ENCODE assay signal across 14 cellular contexts in the genomic region with DNA sequence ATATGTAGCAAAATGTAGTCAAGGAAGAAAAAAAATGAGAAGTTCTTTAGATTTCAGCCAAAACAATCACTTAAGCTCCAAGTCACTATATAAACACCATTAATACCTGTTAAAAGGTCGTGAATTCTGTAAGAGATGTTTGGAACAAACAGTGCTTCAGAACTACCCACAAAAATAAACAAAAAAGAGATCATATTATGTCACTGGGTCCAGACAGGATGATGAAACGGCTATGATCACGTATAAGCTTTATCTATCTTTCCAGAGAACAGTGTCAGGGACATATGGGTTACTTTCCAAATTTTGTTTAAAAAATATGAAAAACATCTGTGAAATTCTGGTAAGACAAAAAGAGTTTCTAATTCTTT.
A peak's percentile ranks its signal among the peaks of the same experiment; 100 is the strongest.
DNase-seq lines count a peak whose midpoint lies in the region; ATAC-seq, FAIRE-seq and TF ChIP-seq lines count a peak whose summit lies in the region.
"Had no signal": no experiment of that assay in that cellular context is flagged by ENCODE, and none has a peak within 500 bp of the region (broad histone marks: within the 10 kb centered on the region; RNA-seq: fewer than 3 reads in every experiment).

No MANE protein-coding gene starts in this region.

- TF ChIP-seq POLR2A in H1 (IDR thresholded peaks at IDR 0.05; ENCODE audit: control extremely low read depth in 1 of 2, low read depth in 2 of 2, low read length in 2 of 2) = no peak
- no peak for TF ChIP-seq POLR2A in upper lobe of left lung (IDR thresholded peaks at IDR 0.05)

- no peak for TF ChIP-seq EP300 in H1 (IDR thresholded peaks at IDR 0.05; ENCODE audit: borderline replicate concordance in 1 of 2, low read depth in 2 of 2, low read length in 2 of 2)
- TF ChIP-seq EP300 in upper lobe of left lung (IDR thresholded peaks at IDR 0.05) = peak in 2 of 4 donors; percentile 64 to 70

- no peaks in the 10 kb centered on the region for H3K9me3 Mint-ChIP-seq in mesothelial cell of epicardium
- no peaks in the 10 kb centered on the region for H3K9me3 Mint-ChIP-seq in activated naive CD4-positive, alpha-beta T cell treated with anti-CD3 and anti-CD28 coated beads, Interleukin-2, amount 50 U/mL, for 72 hours
- H3K9me3 Mint-ChIP-seq: activated B cell treated with CpG ODN at 0.5 μM for 24 hours had no signal

- H3K27me3 Mint-ChIP-seq in mesothelial cell of epicardium (ENCODE audit: low read depth) = no peaks in the 10 kb centered on the region
- H3K27me3 Mint-ChIP-seq: activated B cell treated with CpG ODN at 0.5 μM for 24 hours had no signal

- WGBS in heart right ventricle, 2 donors = 39 to 44% methylated on average over 3 of the region's 3 CpGs
- WGBS in H1 (ENCODE audit: extremely low coverage in 1 of 2, insufficient coverage in 1 of 2, insufficient read length in 1 of 2, insufficient replicate concordance in 2 of 2, low coverage in 1 of 2, low lambda C conversion rate in 2 of 2, missing lambda C conversion rate in 1 of 2), 2 experiments = 83% methylated on average over 3 of the region's 3 CpGs; no CpG with 5 or more reads in 1 of the 2 experiments
- WGBS in upper lobe of left lung, 2 donors = 37 to 38% methylated on average over 3 of the region's 3 CpGs

- H3K23me2 ChIP-seq in H1 (ENCODE audit: low read depth, low read length) = no peaks in the 10 kb centered on the region

- intact Hi-C loops in heart right ventricle (cut with DNase I) (no loop called here), cardiac septum (cut with DNase I) (no loop called here)

- H3K4ac ChIP-seq in H1 (replicated peaks; ENCODE audit: insufficient read length, low read depth, low read length) = no peak overlapping the region

- H4K20me1 ChIP-seq in H1 (replicated peaks in 1 of 2; ENCODE audit: control insufficient read depth in 1 of 2, insufficient read depth in 2 of 2, low read length in 2 of 2) = no peaks in the 10 kb centered on the region

- H3K4me2 ChIP-seq in H1 (ENCODE audit: insufficient read depth in 1 of 2, low read depth in 2 of 2, low read length in 2 of 2) = no peak overlapping the region

- POLR2A ChIA-PET in H1 (lab: Charles Lee; ENCODE audit: partially characterized antibody) = interaction anchor here (1.6 kb wide), 1 partner anchor 9 kb away, joined by 3 read pairs; no protein-coding TSS in a partner anchor

- H4K91ac ChIP-seq in H1 (replicated peaks; ENCODE audit: insufficient read length, low read length) = no peak overlapping the region

- H3K18ac ChIP-seq in H1 (ENCODE audit: extremely low read depth, low read length) = no peak overlapping the region; the same call in 1 of the 2 replicates

- H3K27ac Mint-ChIP-seq in mesothelial cell of epicardium = peak overlapping the region; percentile 45
- no peak overlapping the region for H3K27ac Mint-ChIP-seq in activated naive CD4-positive, alpha-beta T cell treated with anti-CD3 and anti-CD28 coated beads, Interleukin-2, amount 50 U/mL, for 72 hours
- H3K27ac Mint-ChIP-seq: activated B cell treated with CpG ODN at 0.5 μM for 24 hours had no signal

- H2BK120ac ChIP-seq in H1 (replicated peaks; ENCODE audit: low read depth, low read length) = no peak overlapping the region

- no peaks in the 10 kb centered on the region for H3K36me3 Mint-ChIP-seq in mesothelial cell of epicardium
- no peaks in the 10 kb centered on the region for H3K36me3 Mint-ChIP-seq in activated naive CD4-positive, alpha-beta T cell treated with anti-CD3 and anti-CD28 coated beads, Interleukin-2, amount 50 U/mL, for 72 hours

- no peak overlapping the region for H3K23ac ChIP-seq in H1 (ENCODE audit: insufficient read length)

- H3K27ac ChIP-seq in heart right ventricle (peak overlapping the region in 8 of 10 donors; percentile 5 to 49 (median 42)), H1 (ENCODE audit: low read depth, low read length) (no peak overlapping the region), upper lobe of left lung (peak overlapping the region in 3 of 4 donors; percentile 26 to 72 (median 53))
- H3K27ac ChIP-seq: neutrophil had no signal

- H3K56ac ChIP-seq in H1 (replicated peaks; ENCODE audit: insufficient read length, low read depth, low read length) = no peak overlapping the region

- no peak overlapping the region for H3K9ac ChIP-seq in H1 (replicated peaks in 1 of 4; ENCODE audit: extremely low read depth in 1 of 4, low read depth in 3 of 4, low read length in 3 of 4)

- H3K36me3 ChIP-seq in heart right ventricle (no peaks in the 10 kb centered on the region), H1 (ENCODE audit: control insufficient read depth in 2 of 4, insufficient read depth in 4 of 4, low read length in 3 of 4) (no peaks in the 10 kb centered on the region; a peak in 1 of 8 replicates), upper lobe of left lung (no peaks in the 10 kb centered on the region)
- H3K36me3 ChIP-seq: neutrophil had no signal

- CTCF ChIA-PET in H1 (lab: Charles Lee; ENCODE audit: partially characterized antibody) = interaction anchor here (1.4 to 1.7 kb wide), 2 partner anchors 12 to 146 kb away, joined by 3 to 4 read pairs; no protein-coding TSS in a partner anchor

- H3K4me3 ChIP-seq in heart right ventricle = no peak overlapping the region
- H3K4me3 ChIP-seq in H1 (ENCODE audit: extremely low read depth in 1 of 4, insufficient read depth in 2 of 4, low read depth in 3 of 4, low read length in 4 of 4) = no peak overlapping the region
- H3K4me3 ChIP-seq in upper lobe of left lung = no peak overlapping the region

- no peak overlapping the region for H2BK20ac ChIP-seq in H1 (ENCODE audit: low read length)

- TF ChIP-seq CTCF in heart right ventricle (IDR thresholded peaks at IDR 0.05) (no peak), H1 (IDR thresholded peaks at IDR 0.05; ENCODE audit: control extremely low read depth in 1 of 3, insufficient read depth in 1 of 3, low read depth in 1 of 3, low read length in 3 of 3) (no peak), mesothelial cell of epicardium (IDR thresholded peaks at IDR 0.05; ENCODE audit: unreplicated experiment) (no peak), upper lobe of left lung (IDR thresholded peaks at IDR 0.05) (no peak)

- no peaks in the 10 kb centered on the region; a peak in 1 of 4 replicates for H3K79me2 ChIP-seq in H1 (ENCODE audit: control insufficient read depth in 1 of 2, insufficient read depth in 2 of 2, low read length in 2 of 2)

- H3K79me1 ChIP-seq in H1 (ENCODE audit: low read depth, low read length) = no peaks in the 10 kb centered on the region

- H3K4me1 Mint-ChIP-seq in mesothelial cell of epicardium = peaks cover 22% of the 10 kb centered on the region
- H3K4me1 Mint-ChIP-seq: activated B cell treated with CpG ODN at 0.5 μM for 24 hours had no signal

- H3K14ac ChIP-seq in H1 (ENCODE audit: insufficient read length) = no peak overlapping the region

- ATAC-seq in heart right ventricle (peak in 1 of 8 donors; percentile 12), upper lobe of left lung (ENCODE audit: low FRiP score in 2 of 2) (peak in 1 of 2 donors; percentile 72), HG02759 (IDR thresholded peaks at IDR 0.05; ENCODE audit: unreplicated experiment) (no peak)
- no peak for ATAC-seq in activated naive CD4-positive, alpha-beta T cell treated with anti-CD3 and anti-CD28 coated beads, Interleukin-2, amount 50 U/mL, for 72 hours

- H3K27me3 ChIP-seq in heart right ventricle (no peaks in the 10 kb centered on the region), H1 (replicated peaks in 1 of 4; ENCODE audit: control insufficient read depth in 3 of 4, extremely low read depth in 1 of 4, insufficient read depth in 3 of 4, low read length in 3 of 4) (peaks cover 0 to 1% (median 0%) of the 10 kb centered on the region in 4 experiments; a peak in 1 of 7 replicates), upper lobe of left lung (no peaks in the 10 kb centered on the region)

- DNase-seq in heart right ventricle (no peak), cardiac septum (ENCODE audit: low spot score) (no peak), H1 (ENCODE audit: low read depth in 1 of 2, low spot score in 2 of 2) (no peak), mesothelial cell of epicardium (ENCODE audit: low spot score in 2 of 2, unreplicated experiment in 2 of 2) (no peak), upper lobe of left lung (no peak)
- no peak for DNase-seq in activated CD4-positive, alpha-beta T cell treated with anti-CD3 and anti-CD28 coated beads, Interleukin-2, amount 50 U/mL, for 4 hours
- no peak for DNase-seq in activated naive CD4-positive, alpha-beta T cell treated with anti-CD3 and anti-CD28 coated beads, Interleukin-2, amount 50 U/mL, for 72 hours (ENCODE audit: low spot score in 2 of 2)
- DNase-seq: activated B cell treated with CpG ODN at 0.5 μM for 24 hours; DND-41; effector memory CD4-positive, alpha-beta T cell; stimulated activated CD8-positive, alpha-beta memory T cell treated with anti-CD3 and anti-CD28 coated beads, Interleukin-4, amount 100 ng/mL, for 48 hours; SW 1271 had no signal

- no peak overlapping the region for H4K5ac ChIP-seq in H1 (ENCODE audit: insufficient read length, low read depth, low read length)

- no peak overlapping the region for H2AFZ ChIP-seq in H1 (ENCODE audit: low read length)

- H4K8ac ChIP-seq in H1 (ENCODE audit: extremely low read depth, insufficient read depth, low read length) = no peak overlapping the region

- no peak overlapping the region for H2BK12ac ChIP-seq in H1 (ENCODE audit: low read depth, low read length)

- H3K9me3 ChIP-seq in heart right ventricle (no peaks in the 10 kb centered on the region), H1 (ENCODE audit: insufficient read depth in 2 of 2, low read depth in 1 of 2, low read length in 1 of 2) (no peaks in the 10 kb centered on the region), upper lobe of left lung (no peaks in the 10 kb centered on the region)
- H3K9me3 ChIP-seq: neutrophil had no signal

- TF ChIP-seq RAD21 in H1 (IDR thresholded peaks at IDR 0.05 in 1 of 2, conservative IDR thresholded peaks at IDR 0.05 in 1 of 2; ENCODE audit: low read depth in 2 of 2, low read length in 2 of 2) = no peak

- peaks cover 4 to 96% (median 52%) of the 10 kb centered on the region in 9 donors for H3K4me1 ChIP-seq in heart right ventricle
- no peaks in the 10 kb centered on the region for H3K4me1 ChIP-seq in H1 (replicated peaks in 1 of 4; ENCODE audit: control insufficient read depth in 3 of 4, insufficient read depth in 4 of 4, low read length in 3 of 4)
- H3K4me1 ChIP-seq in upper lobe of left lung = peaks cover 23 to 47% (median 35%) of the 10 kb centered on the region in 4 donors

- FAIRE-seq in H1 (lab: Jason Lieb, UNC) = peak; percentile 13

- no peak overlapping the region for H2BK15ac ChIP-seq in H1 (ENCODE audit: low read length)

- no peak overlapping the region for H2AK5ac ChIP-seq in H1 (ENCODE audit: low read depth, low read length)

- no peak overlapping the region for H2BK5ac ChIP-seq in H1 (ENCODE audit: low read depth, low read length)

- H3K4me3 Mint-ChIP-seq in mesothelial cell of epicardium = no peak overlapping the region
- H3K4me3 Mint-ChIP-seq: activated B cell treated with CpG ODN at 0.5 μM for 24 hours had no signal

TF ChIP-seq in H1, 55 proteins besides CTCF, POLR2A, EP300 and RAD21 (continues in another document):
- TF ChIP-seq CHD1 (IDR thresholded peaks at IDR 0.05; ENCODE audit: low read depth, low read length) (no peak), HDAC6 (IDR thresholded peaks at IDR 0.05; ENCODE audit: low read depth, low read length) (no peak), YY1 (IDR thresholded peaks at IDR 0.05; ENCODE audit: low read depth, low read length) (no peak), BACH1 (IDR thresholded peaks at IDR 0.05; ENCODE audit: low read length) (no peak), SRF (IDR thresholded peaks at IDR 0.05; ENCODE audit: low read depth, low read length) (no peak)
